ENCODE assay signal across 8 cellular contexts in genomic region chr20:461254-462198, GRCh38. TPM values are rescaled to one million over a fixed set of nuclear protein-coding genes. Genes with fewer than 3 reads are reported as not detected.
DNase-seq lines count a peak whose midpoint lies in the region; ATAC-seq lines count a peak whose summit lies in the region.

No MANE protein-coding gene starts in this region.

- POLR2A ChIA-PET in naive thymus-derived CD4-positive, alpha-beta T cell (lab: Charles Lee), result interaction anchor here (0.9 to 2.3 kb wide), 3 partner anchors 24 to 82 kb away, joined by 3 to 16 read pairs (median 5); partner anchors contain the start of gene CSNK2A1

- no peaks in the 10 kb centered on the region for H3K27me3 Mint-ChIP-seq in naive thymus-derived CD4-positive, alpha-beta T cell

- ATAC-seq in HG02943 (IDR thresholded peaks at IDR 0.05; ENCODE audit: low read depth, unreplicated experiment), result peak; percentile 42
- peak; percentile 36 for ATAC-seq in naive thymus-derived CD4-positive, alpha-beta T cell

- H3K9me3 ChIP-seq in esophagus (ENCODE audit: control insufficient read depth in 2 of 2, insufficient read depth in 1 of 2, low read depth in 1 of 2, low read length in 1 of 2), result no peaks in the 10 kb centered on the region
- no peaks in the 10 kb centered on the region for H3K9me3 ChIP-seq in naive thymus-derived CD4-positive, alpha-beta T cell (ENCODE audit: control insufficient read depth in 2 of 3, low read length in 3 of 3)
- no peaks in the 10 kb centered on the region for H3K9me3 ChIP-seq in subcutaneous abdominal adipose tissue (ENCODE audit: control insufficient read depth in 5 of 5, low read length in 5 of 5)

- H3K27me3 ChIP-seq in esophagus (ENCODE audit: control insufficient read depth in 1 of 2, insufficient read depth in 2 of 2, low read length in 2 of 2) (no peaks in the 10 kb centered on the region), subcutaneous abdominal adipose tissue (ENCODE audit: control insufficient read depth in 5 of 5, insufficient read depth in 4 of 5, low read length in 5 of 5) (no peaks in the 10 kb centered on the region)
- H3K27me3 ChIP-seq in naive thymus-derived CD4-positive, alpha-beta T cell (ENCODE audit: control insufficient read depth in 2 of 2, insufficient read depth in 2 of 2, low read length in 2 of 2), result no peaks in the 10 kb centered on the region

- peaks cover 0 to 8% (median 4%) of the 10 kb centered on the region in 5 donors for H3K36me3 Mint-ChIP-seq in naive thymus-derived CD4-positive, alpha-beta T cell

- peaks cover 0 to 4% of the 10 kb centered on the region in 2 donors for H3K4me1 ChIP-seq in esophagus (ENCODE audit: control insufficient read depth in 2 of 2, insufficient read depth in 2 of 2, low read length in 1 of 2)
- peaks cover 26 to 33% of the 10 kb centered on the region in 2 donors for H3K4me1 ChIP-seq in naive thymus-derived CD4-positive, alpha-beta T cell (ENCODE audit: control insufficient read depth in 2 of 2, insufficient read depth in 2 of 2, low read length in 2 of 2)
- peaks cover 2 to 43% (median 37%) of the 10 kb centered on the region in 5 donors for H3K4me1 ChIP-seq in subcutaneous abdominal adipose tissue (ENCODE audit: control insufficient read depth in 5 of 5, insufficient read depth in 5 of 5, low read length in 5 of 5)

- peak overlapping the region; percentile 90 to 100 (median 97) for H3K4me3 Mint-ChIP-seq in naive thymus-derived CD4-positive, alpha-beta T cell

- H3K36me3 ChIP-seq in esophagus (ENCODE audit: control insufficient read depth in 2 of 2, insufficient read depth in 2 of 2, low read length in 1 of 2) (peaks cover 0 to 4% of the 10 kb centered on the region in 2 donors), subcutaneous abdominal adipose tissue (ENCODE audit: control insufficient read depth in 5 of 5, insufficient read depth in 5 of 5, low read length in 5 of 5) (no peaks in the 10 kb centered on the region)
- H3K36me3 ChIP-seq in naive thymus-derived CD4-positive, alpha-beta T cell (ENCODE audit: control insufficient read depth in 2 of 3, insufficient read depth in 3 of 3, low read length in 3 of 3), result peaks cover 0 to 4% (median 0%) of the 10 kb centered on the region in 3 experiments

- peak overlapping the region; percentile 90 to 98 (median 95) for H3K27ac Mint-ChIP-seq in naive thymus-derived CD4-positive, alpha-beta T cell

- peak overlapping the region; percentile 70 to 92 for H3K4me3 ChIP-seq in esophagus (ENCODE audit: low read depth in 1 of 2, low read length in 2 of 2)
- peak overlapping the region; percentile 71 for H3K4me3 ChIP-seq in naive thymus-derived CD4-positive, alpha-beta T cell (ENCODE audit: low read length)
- peak overlapping the region; percentile 86 to 93 (median 89) for H3K4me3 ChIP-seq in subcutaneous abdominal adipose tissue (ENCODE audit: low read depth in 1 of 5, low read length in 5 of 5)

- DNase-seq in activated T-cell treated with anti-CD3 and anti-CD28 coated beads for 1 hour (ENCODE audit: low read depth) (peak; percentile 42), NCI-H2227 (lab: John Stamatoyannopoulos, UW; ENCODE audit: unreplicated experiment) (peak; percentile 65)
- no peak for DNase-seq in activated T-cell treated with anti-CD3 and anti-CD28 coated beads, Interleukin-2, amount 50 U/mL, for 1 hour
- DNase-seq in activated CD8-positive, alpha-beta memory T cell treated with anti-CD3 and anti-CD28 coated beads, Interleukin-2, amount 50 U/mL, for 48 hours, result peak; percentile 81
- peak in 8 of 9 donors; percentile 42 to 66 (median 60) for DNase-seq in naive thymus-derived CD4-positive, alpha-beta T cell

- H3K27ac ChIP-seq in esophagus (ENCODE audit: low read depth in 2 of 2, low read length in 1 of 2), result peak overlapping the region; percentile 90 to 93
- H3K27ac ChIP-seq in naive thymus-derived CD4-positive, alpha-beta T cell (ENCODE audit: low read depth, low read length), result peak overlapping the region; percentile 85
- H3K27ac ChIP-seq in subcutaneous abdominal adipose tissue (ENCODE audit: low read depth, low read length), result peak overlapping the region; percentile 87

- H3K4me1 Mint-ChIP-seq in naive thymus-derived CD4-positive, alpha-beta T cell, result peaks cover 33 to 58% (median 52%) of the 10 kb centered on the region in 7 donors

- 8 to 10% methylated on average over 46 to 60 of the region's 60 CpGs for WGBS in esophagus, 2 donors

- CTCF ChIA-PET in naive thymus-derived CD4-positive, alpha-beta T cell (lab: Charles Lee), result interaction anchor here (0.6 kb wide), 1 partner anchor 17 kb away, joined by 3 read pairs; no protein-coding TSS in a partner anchor

- H3K9me3 Mint-ChIP-seq in naive thymus-derived CD4-positive, alpha-beta T cell, result no peaks in the 10 kb centered on the region

- intact Hi-C loops in naive thymus-derived CD4-positive, alpha-beta T cell (cut with micrococcal nuclease), result loop anchor here (1.0 to 5.0 kb wide), 12 partner anchors 18 to 371 kb away; partner anchors contain the start of genes CSNK2A1 (in 2 of the 2), FAM110A (in 1 of the 2), RBCK1 (in 1 of the 2) and TRIB3 (in 1 of the 2)

- peak overlapping the region; percentile 84 to 95 (median 94) for H3K9ac ChIP-seq in subcutaneous abdominal adipose tissue (ENCODE audit: low read length in 5 of 5)

RNA-seq across cellular contexts. Expression of gene TBC1D20, which starts 0.8 kb away (rescaled TPM):
- polyA plus RNA-seq in esophagus, result 10 to 100 TPM; 15.6 to 18.1 TPM
- 10 to 100 TPM; 26.3 to 45.7 (median 35.4) TPM for total RNA-seq in naive thymus-derived CD4-positive, alpha-beta T cell
- 10 to 100 TPM; 19.9 to 24.3 TPM for polyA plus RNA-seq in naive thymus-derived CD4-positive, alpha-beta T cell

RNA-seq across cellular contexts. Expression of gene RBCK1, which starts 53.4 kb away (rescaled TPM):
- 10 to 100 TPM; 58.6 to 86.6 TPM for polyA plus RNA-seq in esophagus
- total RNA-seq in naive thymus-derived CD4-positive, alpha-beta T cell, result 100 to 1,000 TPM in 1 of 5 experiments, 10 to 100 TPM in 4; 70.3 to 153 (median 96.9) TPM
- 10 to 100 TPM; 80.1 to 98.1 TPM for polyA plus RNA-seq in naive thymus-derived CD4-positive, alpha-beta T cell
